In genomic region chr2:223451-223850, GRCh38 we compare ENCODE assay signal across 9 cellular contexts.
"Had no signal": no experiment of that assay in that cellular context is flagged by ENCODE, and none has a peak within 500 bp of the region (broad histone marks: within the 10 kb centered on the region; RNA-seq: fewer than 3 reads in every experiment).

No MANE protein-coding gene starts in this region.

- H3K4me1 Mint-ChIP-seq: GM23338, H9 had no signal

- FAIRE-seq: H1, H54, HTR-8/SVneo, K562 had no signal

- H3K4me3 Mint-ChIP-seq: GM23338, H9 had no signal

- H3K27ac Mint-ChIP-seq: GM23338, H9 had no signal

- H2AFZ ChIP-seq: GM23338 had no signal

- H3K9me3 Mint-ChIP-seq: GM23338, H9 had no signal

- H3K4me2 ChIP-seq: GM23338 had no signal

- ATAC-seq: GM23338, K562 had no signal

- H3K4me3 ChIP-seq: GM23338, K562 had no signal

- DNase-seq: H9, HCEC 1CT, IMR-90, KG1 had no signal
